Comparison of ENCODE assay signal across 9 cellular contexts in genomic region chr10:932589-932988, GRCh38. TPM values are rescaled to one million over a fixed set of nuclear protein-coding genes. Genes with fewer than 3 reads are reported as not detected.
DNase-seq lines count a peak whose midpoint lies in the region; ATAC-seq and TF ChIP-seq lines count a peak whose summit lies in the region.
"Had no signal": no experiment of that assay in that cellular context is flagged by ENCODE, and none has a peak within 500 bp of the region (broad histone marks: within the 10 kb centered on the region; RNA-seq: fewer than 3 reads in every experiment).

No MANE protein-coding gene starts in this region.

- no peak for TF ChIP-seq CTCF in left ventricle myocardium inferior (IDR thresholded peaks at IDR 0.05; ENCODE audit: borderline replicate concordance)

- DNase-seq in HAP-1 (ENCODE audit: low spot score in 2 of 2) (no peak), left ventricle myocardium inferior (no peak), retina (no peak), COLO829 (ENCODE audit: low spot score) (no peak)
- no peak for DNase-seq in activated CD4-positive, alpha-beta memory T cell treated with anti-CD3 and anti-CD28 coated beads, Interleukin-2, amount 10 ng/mL, durations not matched to agents 7 days and 5 days
- DNase-seq: NCI-H1694 treated with DMSO at 0.1 percent for 48 hours had no signal

- peak overlapping the region; percentile 97 for H3K27ac ChIP-seq in left ventricle myocardium inferior (replicated peaks)

- intact Hi-C loops in left ventricle myocardium inferior (cut with micrococcal nuclease), result no loop called here

- H3K27me3 Mint-ChIP-seq in activated CD4-positive, alpha-beta memory T cell treated with anti-CD3 and anti-CD28 coated beads, Interleukin-2, amount 10 ng/mL, durations not matched to agents 7 days and 5 days, result no peaks in the 10 kb centered on the region
- H3K27me3 Mint-ChIP-seq in stimulated activated memory B cell treated with anti-CD40 and anti-IgM and Interleukin-4, amounts not matched to agents 10 μg/mL and 1 μg/mL and 100 μg/mL, for 72 hours, result peaks cover 15% of the 10 kb centered on the region

- CTCF ChIA-PET in activated CD4-positive, alpha-beta memory T cell treated with anti-CD3 and anti-CD28 coated beads, Interleukin-2, amount 10 ng/mL, durations not matched to agents 7 days and 5 days (lab: Charles Lee), result no interaction called here

- in situ Hi-C loops in HAP-1 (cut with MboI; ENCODE audit: low sequenced_read_pairs), result loop anchor here (5.0 kb wide), 1 partner anchor 55 kb away; the partner anchor contains the start of gene GTPBP4

- H3K36me3 Mint-ChIP-seq in activated CD4-positive, alpha-beta memory T cell treated with anti-CD3 and anti-CD28 coated beads, Interleukin-2, amount 10 ng/mL, durations not matched to agents 7 days and 5 days (ENCODE audit: low read depth), result peaks cover 13% of the 10 kb centered on the region
- H3K36me3 Mint-ChIP-seq in stimulated activated memory B cell treated with anti-CD40 and anti-IgM and Interleukin-4, amounts not matched to agents 10 μg/mL and 1 μg/mL and 100 μg/mL, for 72 hours, result peaks cover 5% of the 10 kb centered on the region

- H3K4me3 Mint-ChIP-seq in activated CD4-positive, alpha-beta memory T cell treated with anti-CD3 and anti-CD28 coated beads, Interleukin-2, amount 10 ng/mL, durations not matched to agents 7 days and 5 days, result peak overlapping the region; percentile 73
- peak overlapping the region; percentile 77 for H3K4me3 Mint-ChIP-seq in stimulated activated memory B cell treated with anti-CD40 and anti-IgM and Interleukin-4, amounts not matched to agents 10 μg/mL and 1 μg/mL and 100 μg/mL, for 72 hours

- H3K4me1 Mint-ChIP-seq in activated CD4-positive, alpha-beta memory T cell treated with anti-CD3 and anti-CD28 coated beads, Interleukin-2, amount 10 ng/mL, durations not matched to agents 7 days and 5 days, result peaks cover 30% of the 10 kb centered on the region
- peaks cover 50% of the 10 kb centered on the region for H3K4me1 Mint-ChIP-seq in stimulated activated memory B cell treated with anti-CD40 and anti-IgM and Interleukin-4, amounts not matched to agents 10 μg/mL and 1 μg/mL and 100 μg/mL, for 72 hours

- peak; percentile 17 for ATAC-seq in stimulated activated memory B cell treated with anti-CD40 and anti-IgM and Interleukin-4, amounts not matched to agents 10 μg/mL and 1 μg/mL and 100 μg/mL, for 72 hours
- no peak for ATAC-seq in GM18498 (IDR thresholded peaks at IDR 0.05; ENCODE audit: unreplicated experiment)
- ATAC-seq in GM19463 (IDR thresholded peaks at IDR 0.05; ENCODE audit: unreplicated experiment), result no peak

- peak overlapping the region; percentile 16 for H3K4me3 ChIP-seq in HAP-1
- peak overlapping the region; percentile 81 for H3K4me3 ChIP-seq in left ventricle myocardium inferior

- no peaks in the 10 kb centered on the region for H3K9me3 Mint-ChIP-seq in activated CD4-positive, alpha-beta memory T cell treated with anti-CD3 and anti-CD28 coated beads, Interleukin-2, amount 10 ng/mL, durations not matched to agents 7 days and 5 days
- no peaks in the 10 kb centered on the region for H3K9me3 Mint-ChIP-seq in stimulated activated memory B cell treated with anti-CD40 and anti-IgM and Interleukin-4, amounts not matched to agents 10 μg/mL and 1 μg/mL and 100 μg/mL, for 72 hours

- peak overlapping the region; percentile 75 for H3K27ac Mint-ChIP-seq in activated CD4-positive, alpha-beta memory T cell treated with anti-CD3 and anti-CD28 coated beads, Interleukin-2, amount 10 ng/mL, durations not matched to agents 7 days and 5 days
- H3K27ac Mint-ChIP-seq in stimulated activated memory B cell treated with anti-CD40 and anti-IgM and Interleukin-4, amounts not matched to agents 10 μg/mL and 1 μg/mL and 100 μg/mL, for 72 hours, result peak overlapping the region; percentile 86

- POLR2A ChIA-PET in activated CD4-positive, alpha-beta memory T cell treated with anti-CD3 and anti-CD28 coated beads, Interleukin-2, amount 10 ng/mL, durations not matched to agents 7 days and 5 days (lab: Charles Lee), result interaction anchor here (0.9 to 8.6 kb wide), 3 partner anchors 11 to 117 kb away, joined by 3 to 69 read pairs (median 15); partner anchors contain the start of genes GTPBP4 and IDI1

- peaks cover 23% of the 10 kb centered on the region for H3K4me1 ChIP-seq in HAP-1
- peaks cover 31% of the 10 kb centered on the region for H3K4me1 ChIP-seq in left ventricle myocardium inferior

- H3K27me3 ChIP-seq in HAP-1 (ENCODE audit: low read depth) (no peaks in the 10 kb centered on the region), left ventricle myocardium inferior (ENCODE audit: low read depth) (no peaks in the 10 kb centered on the region)

- H3K9me3 ChIP-seq in HAP-1 (no peaks in the 10 kb centered on the region), left ventricle myocardium inferior (replicated peaks) (no peaks in the 10 kb centered on the region)

- peaks cover 8% of the 10 kb centered on the region; the same call in 1 of the 2 replicates for H3K36me3 ChIP-seq in HAP-1 (replicated peaks)
- no peaks in the 10 kb centered on the region for H3K36me3 ChIP-seq in left ventricle myocardium inferior

RNA-seq across cellular contexts. Expression of gene LARP4B, which starts 1.1 kb away (rescaled TPM):
- 100 to 1,000 TPM in 1 of 2 experiments, 10 to 100 TPM in 1; 99.0 to 103 TPM for total RNA-seq in activated CD4-positive, alpha-beta memory T cell treated with anti-CD3 and anti-CD28 coated beads, Interleukin-2, amount 10 ng/mL, durations not matched to agents 7 days and 5 days
- total RNA-seq in left ventricle myocardium inferior, result 64.2 TPM

RNA-seq across cellular contexts. Expression of gene GTPBP4, which starts 55.6 kb away (rescaled TPM):
- total RNA-seq in activated CD4-positive, alpha-beta memory T cell treated with anti-CD3 and anti-CD28 coated beads, Interleukin-2, amount 10 ng/mL, durations not matched to agents 7 days and 5 days, result 10 to 100 TPM; 50.9 to 59.6 TPM
- total RNA-seq in left ventricle myocardium inferior, result 33.8 TPM
